2 cellular contexts compared by ENCODE assay signal in the genomic region with DNA sequence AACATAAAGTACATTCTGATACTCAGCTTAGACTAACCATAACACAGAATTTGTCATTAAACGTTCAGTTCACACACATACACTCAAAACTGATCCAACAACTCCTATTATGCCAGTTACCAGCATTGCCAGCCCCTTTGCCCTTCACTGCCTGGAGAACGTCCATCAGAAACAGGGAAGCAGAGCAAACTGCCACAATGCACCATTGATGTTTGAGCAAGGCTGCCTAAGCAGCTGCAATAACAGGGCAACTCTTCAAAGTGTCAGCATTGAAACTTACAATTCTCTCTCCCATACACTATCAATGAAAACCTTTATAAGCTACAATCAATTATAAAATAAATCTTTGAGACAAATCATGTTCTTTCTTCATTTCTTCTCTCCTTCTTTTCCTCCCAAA.
TF ChIP-seq lines count a peak whose summit lies in the region.

No MANE protein-coding gene starts in this region.

TF ChIP-seq in HCT116, 20 proteins besides CTCF, POLR2A, EP300 and RAD21 (continued from another document):
- TF ChIP-seq, protein P1, sequence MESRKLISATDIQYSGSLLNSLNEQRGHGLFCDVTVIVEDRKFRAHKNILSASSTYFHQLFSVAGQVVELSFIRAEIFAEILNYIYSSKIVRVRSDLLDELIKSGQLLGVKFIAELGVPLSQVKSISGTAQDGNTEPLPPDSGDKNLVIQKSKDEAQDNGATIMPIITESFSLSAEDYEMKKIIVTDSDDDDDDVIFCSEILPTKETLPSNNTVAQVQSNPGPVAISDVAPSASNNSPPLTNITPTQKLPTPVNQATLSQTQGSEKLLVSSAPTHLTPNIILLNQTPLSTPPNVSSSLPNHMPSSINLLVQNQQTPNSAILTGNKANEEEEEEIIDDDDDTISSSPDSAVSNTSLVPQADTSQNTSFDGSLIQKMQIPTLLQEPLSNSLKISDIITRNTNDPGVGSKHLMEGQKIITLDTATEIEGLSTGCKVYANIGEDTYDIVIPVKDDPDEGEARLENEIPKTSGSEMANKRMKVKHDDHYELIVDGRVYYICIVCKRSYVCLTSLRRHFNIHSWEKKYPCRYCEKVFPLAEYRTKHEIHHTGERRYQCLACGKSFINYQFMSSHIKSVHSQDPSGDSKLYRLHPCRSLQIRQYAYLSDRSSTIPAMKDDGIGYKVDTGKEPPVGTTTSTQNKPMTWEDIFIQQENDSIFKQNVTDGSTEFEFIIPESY (IDR thresholded peaks at IDR 0.05; ENCODE audit: extremely low read depth, insufficient replicate concordance, low read length): no peak
- TF ChIP-seq JUND (IDR thresholded peaks at IDR 0.05): no peak
- TF ChIP-seq ATF3 (IDR thresholded peaks at IDR 0.05): no peak
- TF ChIP-seq EZH2phosphoT487 (IDR thresholded peaks at IDR 0.05; ENCODE audit: borderline replicate concordance): no peak
- no peak for TF ChIP-seq EZH2 (IDR thresholded peaks at IDR 0.05)
- TF ChIP-seq CEBPB (IDR thresholded peaks at IDR 0.05; ENCODE audit: low read depth): no peak
- no peak for TF ChIP-seq EGR1 (IDR thresholded peaks at IDR 0.05; ENCODE audit: low read depth)
- TF ChIP-seq SP1 (IDR thresholded peaks at IDR 0.05; ENCODE audit: low read depth): no peak
- TF ChIP-seq ELF1 (IDR thresholded peaks at IDR 0.05; ENCODE audit: borderline replicate concordance, low read depth): no peak
- TF ChIP-seq ZFX (IDR thresholded peaks at IDR 0.05): no peak
- TF ChIP-seq, protein P2, sequence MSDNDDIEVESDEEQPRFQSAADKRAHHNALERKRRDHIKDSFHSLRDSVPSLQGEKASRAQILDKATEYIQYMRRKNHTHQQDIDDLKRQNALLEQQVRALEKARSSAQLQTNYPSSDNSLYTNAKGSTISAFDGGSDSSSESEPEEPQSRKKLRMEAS (IDR thresholded peaks at IDR 0.05): no peak
- no peak for TF ChIP-seq TCF7L2 (IDR thresholded peaks at IDR 0.05; ENCODE audit: borderline replicate concordance, extremely low read depth, insufficient read depth, insufficient read length)
- TF ChIP-seq, protein P3, sequence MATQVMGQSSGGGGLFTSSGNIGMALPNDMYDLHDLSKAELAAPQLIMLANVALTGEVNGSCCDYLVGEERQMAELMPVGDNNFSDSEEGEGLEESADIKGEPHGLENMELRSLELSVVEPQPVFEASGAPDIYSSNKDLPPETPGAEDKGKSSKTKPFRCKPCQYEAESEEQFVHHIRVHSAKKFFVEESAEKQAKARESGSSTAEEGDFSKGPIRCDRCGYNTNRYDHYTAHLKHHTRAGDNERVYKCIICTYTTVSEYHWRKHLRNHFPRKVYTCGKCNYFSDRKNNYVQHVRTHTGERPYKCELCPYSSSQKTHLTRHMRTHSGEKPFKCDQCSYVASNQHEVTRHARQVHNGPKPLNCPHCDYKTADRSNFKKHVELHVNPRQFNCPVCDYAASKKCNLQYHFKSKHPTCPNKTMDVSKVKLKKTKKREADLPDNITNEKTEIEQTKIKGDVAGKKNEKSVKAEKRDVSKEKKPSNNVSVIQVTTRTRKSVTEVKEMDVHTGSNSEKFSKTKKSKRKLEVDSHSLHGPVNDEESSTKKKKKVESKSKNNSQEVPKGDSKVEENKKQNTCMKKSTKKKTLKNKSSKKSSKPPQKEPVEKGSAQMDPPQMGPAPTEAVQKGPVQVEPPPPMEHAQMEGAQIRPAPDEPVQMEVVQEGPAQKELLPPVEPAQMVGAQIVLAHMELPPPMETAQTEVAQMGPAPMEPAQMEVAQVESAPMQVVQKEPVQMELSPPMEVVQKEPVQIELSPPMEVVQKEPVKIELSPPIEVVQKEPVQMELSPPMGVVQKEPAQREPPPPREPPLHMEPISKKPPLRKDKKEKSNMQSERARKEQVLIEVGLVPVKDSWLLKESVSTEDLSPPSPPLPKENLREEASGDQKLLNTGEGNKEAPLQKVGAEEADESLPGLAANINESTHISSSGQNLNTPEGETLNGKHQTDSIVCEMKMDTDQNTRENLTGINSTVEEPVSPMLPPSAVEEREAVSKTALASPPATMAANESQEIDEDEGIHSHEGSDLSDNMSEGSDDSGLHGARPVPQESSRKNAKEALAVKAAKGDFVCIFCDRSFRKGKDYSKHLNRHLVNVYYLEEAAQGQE (IDR thresholded peaks at IDR 0.05; ENCODE audit: low read depth): no peak
TF ChIP-seq in HCT116: peak in this region for 0.

TF ChIP-seq in SK-N-SH, 30 proteins besides CTCF, POLR2A, EP300 and RAD21 (continued from another document):
- TF ChIP-seq PBX3 (IDR thresholded peaks at IDR 0.05) (no peak), ELF1 (IDR thresholded peaks at IDR 0.05) (no peak), GABPA (IDR thresholded peaks at IDR 0.05; ENCODE audit: low read depth) (no peak), FOXJ3 (CRISPR knock-in tag; IDR thresholded peaks at IDR 0.05) (no peak), TEAD4 (IDR thresholded peaks at IDR 0.05; ENCODE audit: borderline replicate concordance, insufficient read depth) (no peak), USF1 (IDR thresholded peaks at IDR 0.05; ENCODE audit: borderline replicate concordance, low read depth) (no peak), EZH2phosphoT487 (IDR thresholded peaks at IDR 0.05; ENCODE audit: borderline replicate concordance, low read depth) (no peak), NFIC (IDR thresholded peaks at IDR 0.05; ENCODE audit: borderline replicate concordance) (no peak), RXRA (IDR thresholded peaks at IDR 0.05; ENCODE audit: borderline replicate concordance, low read depth) (no peak), NRF1 (IDR thresholded peaks at IDR 0.05; ENCODE audit: low read depth, low read length) (no peak), GATA2 (CRISPR knock-in tag; IDR thresholded peaks at IDR 0.05) (no peak), RFX5 (IDR thresholded peaks at IDR 0.05; ENCODE audit: low read length) (no peak)
- TF ChIP-seq, protein P3 (IDR thresholded peaks at IDR 0.05; ENCODE audit: low read depth, low read length): no peak
- TF ChIP-seq, protein P2 (IDR thresholded peaks at IDR 0.05; ENCODE audit: low read depth): no peak
TF ChIP-seq in SK-N-SH: peak in this region for 0.
